ENCODE assay signal across 8 cellular contexts in the genomic region with DNA sequence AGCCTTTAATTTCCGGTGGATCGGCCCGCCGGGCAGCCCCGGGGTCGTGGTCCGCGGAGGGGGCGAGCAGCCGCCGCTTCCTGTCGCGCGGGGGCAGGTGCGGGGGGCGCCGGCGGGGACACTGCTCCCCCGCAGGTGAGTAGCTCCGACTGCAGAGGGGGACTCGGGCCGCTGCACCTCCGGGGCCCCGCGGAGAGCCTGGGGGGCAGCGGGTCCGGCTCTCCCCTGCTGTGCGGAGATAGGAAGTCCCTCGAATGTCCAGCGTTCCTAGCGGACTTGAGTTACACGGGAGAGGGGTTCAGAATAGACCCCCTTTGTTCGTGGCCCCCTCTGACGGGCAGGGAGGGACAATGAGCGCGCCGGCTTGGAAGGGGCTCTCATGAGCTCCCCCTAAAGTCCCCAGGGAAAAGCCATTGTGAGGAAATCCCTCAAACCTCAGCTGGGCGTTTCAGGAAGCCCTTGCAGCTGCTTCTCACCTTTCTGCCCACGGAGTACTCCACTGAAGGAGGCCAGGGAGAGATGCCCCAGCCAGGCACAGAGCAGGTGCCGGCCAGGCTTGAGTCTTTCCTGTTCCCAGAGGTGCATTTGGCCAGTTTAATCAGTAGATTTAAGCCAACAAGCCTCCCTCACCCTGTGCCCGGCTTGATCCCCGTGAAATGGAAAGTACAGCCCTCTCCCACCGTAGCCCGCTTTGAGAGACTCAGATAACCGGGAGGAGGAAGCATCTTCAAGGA. TPM values are rescaled to one million over a fixed set of nuclear protein-coding genes. Genes with fewer than 3 reads are reported as not detected.
DNase-seq lines count a peak whose midpoint lies in the region; ATAC-seq and TF ChIP-seq lines count a peak whose summit lies in the region.

No MANE protein-coding gene starts in this region.

- DNase-seq in NB4 (ENCODE audit: low read depth) (peak; percentile 78), G401 (ENCODE audit: low spot score) (no peak)
- peak; percentile 66 for DNase-seq in activated CD8-positive, alpha-beta memory T cell treated with anti-CD3 and anti-CD28 coated beads for 24 hours
- DNase-seq in stimulated activated effector memory CD8-positive, alpha-beta T cell treated with anti-CD3 and anti-CD28 coated beads, Interleukin-12 subunit alpha, Interleukin-12 subunit beta, amount 100 ng/mL, for 72 hours (ENCODE audit: low spot score in 2 of 2) = no peak
- no peak for DNase-seq in stimulated activated CD4-positive, alpha-beta T cell treated with anti-CD3 and anti-CD28 coated beads, Interleukin-12 subunit alpha, Interleukin-12 subunit beta, amount 100 ng/mL, for 4 hours
- no peak for DNase-seq in effector CD4-positive, alpha-beta T cell

- H3K27ac Mint-ChIP-seq in stimulated activated effector memory CD8-positive, alpha-beta T cell treated with anti-CD3 and anti-CD28 coated beads, Interleukin-12 subunit alpha, Interleukin-12 subunit beta, amount 100 ng/mL, for 72 hours = no peak overlapping the region

- H3K4me1 Mint-ChIP-seq in stimulated activated effector memory CD8-positive, alpha-beta T cell treated with anti-CD3 and anti-CD28 coated beads, Interleukin-12 subunit alpha, Interleukin-12 subunit beta, amount 100 ng/mL, for 72 hours = peaks cover 20% of the 10 kb centered on the region

- TF ChIP-seq POLR2A in NB4 (IDR thresholded peaks at IDR 0.05; ENCODE audit: extremely low read depth, insufficient read length) = no peak

- H3K36me3 ChIP-seq in ES-I3 (ENCODE audit: insufficient read depth, low read length) (no peaks in the 10 kb centered on the region), iPS-20b (ENCODE audit: insufficient read depth, low read depth, low read length) (peaks cover 9% of the 10 kb centered on the region)

- no peak for TF ChIP-seq CTCF in NB4 (IDR thresholded peaks at IDR 0.05; ENCODE audit: low read depth, low read length)

- H3K9me3 ChIP-seq in ES-I3 (ENCODE audit: control insufficient read depth, insufficient read depth, low read length) (no peaks in the 10 kb centered on the region), iPS-20b (ENCODE audit: insufficient read depth, low read depth, low read length) (no peaks in the 10 kb centered on the region)

- H3K4me1 ChIP-seq in ES-I3 (ENCODE audit: insufficient read depth, low read length) (peaks cover 16% of the 10 kb centered on the region), iPS-20b (ENCODE audit: insufficient read depth, low read length) (peaks cover 21% of the 10 kb centered on the region)

- no peak for ATAC-seq in stimulated activated effector memory CD8-positive, alpha-beta T cell treated with anti-CD3 and anti-CD28 coated beads, Interleukin-12 subunit alpha, Interleukin-12 subunit beta, amount 100 ng/mL, for 72 hours

- H3K9ac ChIP-seq in ES-I3 (ENCODE audit: low read depth, low read length) (peak overlapping the region; percentile 74), iPS-20b (ENCODE audit: low read depth, low read length) (peak overlapping the region; percentile 75; the same call in 1 of the 2 replicates)

- H3K4me3 ChIP-seq in NB4 (ENCODE audit: low read depth, low read length) (peak overlapping the region; percentile 54), iPS-20b (ENCODE audit: low read length) (peak overlapping the region; percentile 73)

- H3K4me3 Mint-ChIP-seq in stimulated activated effector memory CD8-positive, alpha-beta T cell treated with anti-CD3 and anti-CD28 coated beads, Interleukin-12 subunit alpha, Interleukin-12 subunit beta, amount 100 ng/mL, for 72 hours = peak overlapping the region; percentile 71

- H3K27me3 ChIP-seq in iPS-20b (ENCODE audit: insufficient read depth, low read length) = no peaks in the 10 kb centered on the region

- H3K36me3 Mint-ChIP-seq in stimulated activated effector memory CD8-positive, alpha-beta T cell treated with anti-CD3 and anti-CD28 coated beads, Interleukin-12 subunit alpha, Interleukin-12 subunit beta, amount 100 ng/mL, for 72 hours = no peaks in the 10 kb centered on the region

- in situ Hi-C loops in G401 (cut with HindIII; ENCODE audit: low sequenced_read_pairs) = no loop called here

- peak overlapping the region; percentile 66 for H3K27ac ChIP-seq in iPS-20b (ENCODE audit: low read length)

- H3K9me3 Mint-ChIP-seq in stimulated activated effector memory CD8-positive, alpha-beta T cell treated with anti-CD3 and anti-CD28 coated beads, Interleukin-12 subunit alpha, Interleukin-12 subunit beta, amount 100 ng/mL, for 72 hours = no peaks in the 10 kb centered on the region

RNA-seq across cellular contexts. Expression of a gene that starts 0.9 kb away (rescaled TPM):
- 5.7 and 10.5 TPM in 2 replicates for total RNA-seq in G401 (2014; rRNA removed; shearing (Covaris generic))

Comparison
In these comparisons a context has a peak if more than half of its experiments do, and no peak if none do; other contexts are left out.
1. DNase-seq: peak in NB4 (single experiment) and activated CD8-positive, alpha-beta memory T cell treated with anti-CD3 and anti-CD28 coated beads for 24 hours (single experiment); none in stimulated activated effector memory CD8-positive, alpha-beta T cell treated with anti-CD3 and anti-CD28 coated beads, Interleukin-12 subunit alpha, Interleukin-12 subunit beta, amount 100 ng/mL, for 72 hours (0 of 2), G401 (single experiment), stimulated activated CD4-positive, alpha-beta T cell treated with anti-CD3 and anti-CD28 coated beads, Interleukin-12 subunit alpha, Interleukin-12 subunit beta, amount 100 ng/mL, for 4 hours (single experiment) and effector CD4-positive, alpha-beta T cell (single experiment).